In the genomic region with DNA sequence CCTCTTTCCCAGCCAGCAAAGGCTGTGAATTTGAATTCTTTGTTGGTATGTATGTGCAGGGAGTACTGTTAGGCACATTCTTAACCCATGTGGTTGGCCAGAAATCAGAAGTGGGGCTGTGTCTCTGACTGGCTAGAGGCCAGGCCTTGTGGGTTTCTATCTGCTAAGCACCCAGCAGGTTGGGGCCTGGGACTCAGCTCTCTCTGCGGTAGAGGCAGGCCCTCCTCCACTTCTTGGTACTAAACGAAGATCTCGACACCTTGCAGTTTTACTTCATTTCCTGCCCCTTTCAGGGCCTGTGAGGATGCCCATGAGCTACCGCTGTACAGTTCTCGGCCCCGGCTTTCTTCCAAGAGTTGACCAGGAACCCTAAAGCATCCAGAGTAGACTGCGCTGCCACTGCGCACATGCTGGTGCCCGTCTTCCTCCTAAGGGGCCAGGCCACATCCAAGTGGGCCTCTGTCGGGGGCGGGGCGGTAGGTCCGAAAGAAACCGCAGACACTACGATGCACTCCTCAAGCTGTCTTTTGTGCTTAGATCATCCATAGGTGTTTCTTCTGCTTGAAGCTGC, we compare ENCODE assay signal across 11 cellular contexts. TPM values are rescaled to one million over a fixed set of nuclear protein-coding genes. Genes with fewer than 3 reads are reported as not detected.
DNase-seq lines count a peak whose midpoint lies in the region; TF ChIP-seq lines count a peak whose summit lies in the region.
"Had no signal": no experiment of that assay in that cellular context is flagged by ENCODE, and none has a peak within 500 bp of the region (broad histone marks: within the 10 kb centered on the region; RNA-seq: fewer than 3 reads in every experiment).

No MANE protein-coding gene starts in this region.

- H3K4me1 Mint-ChIP-seq in endodermal cell: peaks cover 10% of the 10 kb centered on the region

- intact Hi-C loops in posterior vena cava (cut with DNase I): loop anchor here in 1 of 2 donors (2.0 kb wide), 1 partner anchor 203 kb away; no protein-coding TSS in a partner anchor

- H3K4me3 Mint-ChIP-seq in endodermal cell: no peak overlapping the region

- no peak overlapping the region for H3K27ac ChIP-seq in endodermal cell (ENCODE audit: low read depth, low read length)
- H3K27ac ChIP-seq: foreskin keratinocyte had no signal

- no peaks in the 10 kb centered on the region for H3K4me1 ChIP-seq in endodermal cell (ENCODE audit: control insufficient read depth, insufficient read depth, low read length)
- H3K4me1 ChIP-seq: foreskin keratinocyte had no signal

- H3K36me3 ChIP-seq in MG63 (peaks cover 23% of the 10 kb centered on the region), endodermal cell (ENCODE audit: control insufficient read depth, insufficient read depth, low read length) (peaks cover 28% of the 10 kb centered on the region)

- no peak overlapping the region for H3K9ac ChIP-seq in endodermal cell (ENCODE audit: extremely low read depth, low read length, poor library complexity, severe bottlenecking)

- no peak for TF ChIP-seq CTCF in endodermal cell (conservative IDR thresholded peaks at IDR 0.05)

- no peaks in the 10 kb centered on the region for H3K27me3 Mint-ChIP-seq in endodermal cell (ENCODE audit: insufficient read depth)

- H3K27ac Mint-ChIP-seq in endodermal cell: peak overlapping the region; percentile 26

- DNase-seq in GM04503 (ENCODE audit: low read depth) (peak; percentile 44), MG63 (peak; percentile 80), endodermal cell (no peak), posterior vena cava (ENCODE audit: low spot score) (peak; percentile 65), OCI-M2 (lab: John Stamatoyannopoulos, UW; ENCODE audit: unreplicated experiment) (no peak), NCI-H748 (lab: John Stamatoyannopoulos, UW; ENCODE audit: unreplicated experiment) (no peak), DMS 273 treated with DMSO at 0.1 percent for 48 hours (lab: John Stamatoyannopoulos, UW) (no peak), occipital lobe (lab: John Stamatoyannopoulos, UW) (no peak)
- DNase-seq: NCI-H510A had no signal

- no peak overlapping the region for H3K4me3 ChIP-seq in MG63
- no peak overlapping the region for H3K4me3 ChIP-seq in endodermal cell (ENCODE audit: low read length)

- H3K27me3 ChIP-seq in MG63 (no peaks in the 10 kb centered on the region), endodermal cell (ENCODE audit: control insufficient read depth, insufficient read depth, low read length, poor library complexity, severe bottlenecking) (no peaks in the 10 kb centered on the region)
- H3K27me3 ChIP-seq: foreskin keratinocyte had no signal

- H3K36me3 Mint-ChIP-seq in endodermal cell (ENCODE audit: low read depth): peaks cover 37% of the 10 kb centered on the region

- H3K9me3 ChIP-seq in MG63 (no peaks in the 10 kb centered on the region), endodermal cell (ENCODE audit: control insufficient read depth, low read length) (no peaks in the 10 kb centered on the region)

- 95% methylated on average over 11 to 15 of the region's 15 CpGs for WGBS in endodermal cell (ENCODE audit: insufficient coverage in 1 of 2, insufficient read length in 1 of 2), 2 experiments

- no peaks in the 10 kb centered on the region for H3K9me3 Mint-ChIP-seq in endodermal cell

RNA-seq across cellular contexts. Expression of a gene that starts 51.1 kb away (rescaled TPM):
- total RNA-seq in MG63 (2014; rRNA removed; shearing (Covaris generic); ENCODE audit: low replicate concordance): 0.25 TPM in 1 of 2 replicates, not detected in the other
- total RNA-seq in endodermal cell: not detected
- polyA plus RNA-seq in endodermal cell (2013, experiment 1 of 2): 1.1 TPM
- 0.21 TPM for polyA plus RNA-seq in endodermal cell (2013, experiment 2 of 2)
- total RNA-seq in posterior vena cava: not detected
- total RNA-seq in occipital lobe: 0.31 TPM
- total RNA-seq: foreskin keratinocyte, G401 had no signal

Comparison
In these comparisons a context has a peak if more than half of its experiments do, and no peak if none do; other contexts are left out.
1. DNase-seq: peak in GM04503 (single experiment), MG63 (single experiment) and posterior vena cava (single experiment); none in endodermal cell (single experiment), OCI-M2 (single experiment), NCI-H748 (single experiment), DMS 273 treated with DMSO at 0.1 percent for 48 hours (single experiment) and occipital lobe (single experiment).